Comparison of ENCODE assay signal across 8 cellular contexts in the genomic region with DNA sequence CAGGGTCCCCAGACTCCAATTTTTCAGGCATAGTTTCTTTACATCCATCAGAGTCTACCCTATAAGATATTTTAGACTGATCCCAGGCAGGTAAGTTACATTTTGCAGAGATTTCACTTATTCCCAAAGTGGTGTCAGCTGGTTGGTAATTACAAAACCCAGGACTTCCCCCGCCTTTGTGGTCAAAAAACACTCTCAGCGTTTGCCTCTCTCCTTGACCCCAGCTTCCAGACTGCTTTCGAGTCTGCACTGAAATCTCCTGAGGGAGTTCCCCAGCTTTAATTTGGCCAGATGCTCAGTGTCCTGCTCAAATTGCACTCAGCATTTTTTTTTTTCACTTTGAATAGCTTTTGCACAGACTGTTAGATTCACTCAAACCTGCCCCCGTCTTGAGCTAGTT. TPM values are rescaled to one million over a fixed set of nuclear protein-coding genes. Genes with fewer than 3 reads are reported as not detected.
A peak's percentile ranks its signal among the peaks of the same experiment; 100 is the strongest.
DNase-seq lines count a peak whose midpoint lies in the region; ATAC-seq and TF ChIP-seq lines count a peak whose summit lies in the region.

No MANE protein-coding gene starts in this region.

- peak; percentile 50 for ATAC-seq in GM18858 (IDR thresholded peaks at IDR 0.05; ENCODE audit: unreplicated experiment)

- DNase-seq in HEK293T (ENCODE audit: extremely low spot score) (no peak), NCI-H524 (lab: John Stamatoyannopoulos, UW) (peak; percentile 70 to 95), myocyte (ENCODE audit: low read depth) (peak; percentile 0), inferior parietal cortex (ENCODE audit: extremely low spot score) (no peak), mesenteric fat pad (ENCODE audit: low spot score) (no peak), NCI-H1048 (lab: John Stamatoyannopoulos, UW) (no peak)
- no peak for DNase-seq in activated CD4-positive, alpha-beta T cell treated with anti-CD3 and anti-CD28 coated beads for 4 hours

- CTCF ChIA-PET in HEK293T (lab: Yijun Ruan, JAX), result interaction anchor here (1.6 kb wide), 1 partner anchor 9 kb away, joined by 3 read pairs; no protein-coding TSS in a partner anchor

- POLR2A ChIA-PET in HEK293T (lab: Yijun Ruan, JAX), result interaction anchor here (1.0 to 5.2 kb wide), 2 partner anchors 11 to 23 kb away, joined by 3 to 52 read pairs; partner anchors contain the start of gene AMOT

TF ChIP-seq in HEK293T, 16 proteins besides CTCF, POLR2A, EP300 and RAD21:
- TF ChIP-seq ZNF384 (IDR thresholded peaks at IDR 0.05) (peak; percentile 61; the same call in 1 of the 2 replicates), FOXM1 (IDR thresholded peaks at IDR 0.05; ENCODE audit: borderline replicate concordance) (no peak)

RNA-seq across cellular contexts. Expression of gene AMOT, which starts 11.2 kb away (rescaled TPM):
- 0.57 and 3.1 TPM in 2 replicates for total RNA-seq in myocyte
- polyA plus RNA-seq in myocyte (2012), result 1.1 TPM
- total RNA-seq in mesenteric fat pad, result 3.8 TPM

Comparison
In these comparisons a context has a peak if more than half of its experiments do, and no peak if none do; other contexts are left out.
1. DNase-seq: peak in NCI-H524 (2 of 2) and myocyte (single experiment); none in HEK293T (single experiment), inferior parietal cortex (single experiment), mesenteric fat pad (single experiment), activated CD4-positive, alpha-beta T cell treated with anti-CD3 and anti-CD28 coated beads for 4 hours (0 of 2) and NCI-H1048 (single experiment).